ENCODE assay signal across 24 cellular contexts in the genomic region with DNA sequence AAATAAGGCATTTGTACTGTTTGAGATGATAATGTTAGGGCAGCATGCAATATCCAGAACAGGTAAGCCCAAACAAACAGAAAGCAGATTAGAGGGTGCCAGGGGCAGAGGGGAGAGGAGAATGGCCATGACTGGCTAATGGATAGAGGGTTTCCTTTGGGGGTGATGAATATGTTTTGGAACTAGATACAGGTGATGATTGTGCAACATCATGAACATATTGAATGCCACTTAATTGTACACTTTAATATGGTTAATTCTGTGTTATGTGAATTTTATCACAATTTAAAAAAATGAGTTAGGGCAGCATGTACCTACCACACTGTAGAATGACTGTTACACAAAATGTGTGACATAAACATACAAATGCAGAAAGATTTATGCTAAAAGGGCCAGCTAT.
DNase-seq lines count a peak whose midpoint lies in the region; ATAC-seq and TF ChIP-seq lines count a peak whose summit lies in the region.
"Had no signal": no experiment of that assay in that cellular context is flagged by ENCODE, and none has a peak within 500 bp of the region (broad histone marks: within the 10 kb centered on the region; RNA-seq: fewer than 3 reads in every experiment).

No MANE protein-coding gene starts in this region.

- H2AFZ ChIP-seq in SK-N-SH (ENCODE audit: low read depth): no peak overlapping the region

- peaks cover 3 to 40% of the 10 kb centered on the region in 2 experiments for H3K4me1 ChIP-seq in SK-N-SH (ENCODE audit: control insufficient read depth in 1 of 2, insufficient read depth in 2 of 2, low read depth in 1 of 2, low read length in 1 of 2)
- H3K4me1 ChIP-seq in rectal smooth muscle tissue (ENCODE audit: control insufficient read depth, insufficient read depth, low read length): peaks cover 14% of the 10 kb centered on the region

- H3K9me3 ChIP-seq in SK-N-SH: no peaks in the 10 kb centered on the region
- H3K9me3 ChIP-seq: SJSA1 had no signal

- H3K4me3 ChIP-seq in SK-N-SH (ENCODE audit: low read depth in 2 of 2, low read length in 1 of 2) (no peak overlapping the region), rectal smooth muscle tissue (ENCODE audit: low read length) (no peak overlapping the region), coronary artery (no peak overlapping the region)
- H3K4me3 ChIP-seq: BLaER1 treated with 17β-estradiol and CSF1 and Interleukin-3, amounts not matched to agents 10 nM and 100 nM; SJSA1 had no signal

- H3K27me3 ChIP-seq in SK-N-SH (ENCODE audit: insufficient read depth): no peaks in the 10 kb centered on the region
- no peaks in the 10 kb centered on the region for H3K27me3 ChIP-seq in rectal smooth muscle tissue (ENCODE audit: control insufficient read depth, insufficient read depth, low read length)
- H3K27me3 ChIP-seq: BLaER1 treated with 17β-estradiol and CSF1 and Interleukin-3, amounts not matched to agents 10 nM and 100 nM; SJSA1 had no signal

- no peaks in the 10 kb centered on the region for H3K9me2 ChIP-seq in SK-N-SH

- ATAC-seq in SK-N-SH treated with all-trans-retinoic acid at 6 μM for 48 hours (no peak), HG02840 (IDR thresholded peaks at IDR 0.05; ENCODE audit: low FRiP score, unreplicated experiment) (no peak)
- ATAC-seq: Right ventricle myocardium inferior had no signal

- H3K36me3 ChIP-seq in SK-N-SH (replicated peaks in 1 of 2; ENCODE audit: control insufficient read depth in 1 of 2, insufficient read depth in 2 of 2, low read length in 1 of 2) (no peaks in the 10 kb centered on the region), rectal smooth muscle tissue (ENCODE audit: control insufficient read depth, insufficient read depth, low read length) (no peaks in the 10 kb centered on the region)
- H3K36me3 ChIP-seq: BLaER1 treated with 17β-estradiol and CSF1 and Interleukin-3, amounts not matched to agents 10 nM and 100 nM; SJSA1 had no signal

- peaks cover 33% of the 10 kb centered on the region for H3F3A ChIP-seq in SK-N-SH (replicated peaks; ENCODE audit: insufficient read depth)

- TF ChIP-seq EP300 in SK-N-SH (IDR thresholded peaks at IDR 0.05; ENCODE audit: borderline replicate concordance in 1 of 2, low read depth in 1 of 2, low read length in 1 of 2): no peak

- no peaks in the 10 kb centered on the region for H4K20me1 ChIP-seq in SK-N-SH (ENCODE audit: insufficient read depth)
- H4K20me1 ChIP-seq: BLaER1 treated with 17β-estradiol and CSF1 and Interleukin-3, amounts not matched to agents 10 nM and 100 nM had no signal

- H3K27ac Mint-ChIP-seq in chondrocyte (ENCODE audit: unreplicated experiment): peak overlapping the region; percentile 87
- H3K27ac Mint-ChIP-seq: CD4-positive, alpha-beta memory T cell; IgD-negative memory B cell had no signal

- peaks cover 3% of the 10 kb centered on the region for H3K9me3 Mint-ChIP-seq in chondrocyte (ENCODE audit: low read depth)
- H3K9me3 Mint-ChIP-seq: IgD-negative memory B cell had no signal

- H3K27ac ChIP-seq in SK-N-SH (ENCODE audit: low read depth in 2 of 2, low read length in 1 of 2) (peak overlapping the region in 1 of 2 experiments; percentile 96; a peak in 2 of 4 replicates), rectal smooth muscle tissue (ENCODE audit: low read depth, low read length) (peak overlapping the region; percentile 78), coronary artery (no peak overlapping the region)
- H3K27ac ChIP-seq: 22Rv1; BLaER1 treated with 17β-estradiol and CSF1 and Interleukin-3, amounts not matched to agents 10 nM and 100 nM had no signal

- H3K4me2 ChIP-seq in SK-N-SH: peak overlapping the region; percentile 45; the same call in 1 of the 2 replicates

- CTCF ChIA-PET in SK-N-SH (lab: Yijun Ruan, JAX): no interaction called here

- no peak for TF ChIP-seq RAD21 in SK-N-SH (IDR thresholded peaks at IDR 0.05; ENCODE audit: low read length)

- peaks cover 58% of the 10 kb centered on the region for H3K4me1 Mint-ChIP-seq in chondrocyte (ENCODE audit: low read depth)
- H3K4me1 Mint-ChIP-seq: CD4-positive, alpha-beta memory T cell had no signal

- H3K9ac ChIP-seq in SK-N-SH: no peak overlapping the region
- no peak overlapping the region for H3K9ac ChIP-seq in rectal smooth muscle tissue (ENCODE audit: low read length)
- H3K9ac ChIP-seq: BLaER1 treated with 17β-estradiol and CSF1 and Interleukin-3, amounts not matched to agents 10 nM and 100 nM had no signal

- DNase-seq in SK-N-SH (no peak), chondrocyte (ENCODE audit: low spot score) (no peak), coronary artery (ENCODE audit: low spot score) (no peak), NCI-H2029 treated with DMSO at 0.1 percent for 48 hours (lab: John Stamatoyannopoulos, UW) (no peak), NOMO-1 treated with dmso at 0.1 percent for 144 hours (lab: John Stamatoyannopoulos, UW; ENCODE audit: unreplicated experiment) (no peak)
- DNase-seq: Calu3; CD4-positive, alpha-beta memory T cell; DMS53; GDM1; H7; Karpas-422; NCI-H1694; NCI-H2081 treated with DMSO at 0.1 percent for 48 hours; NCI-H2171 treated with DMSO at 0.1 percent for 48 hours; NCI-H446; NCI-H526 treated with DMSO at 0.1 percent for 48 hours had no signal

- peaks cover 2% of the 10 kb centered on the region for H3K36me3 Mint-ChIP-seq in chondrocyte (ENCODE audit: low read depth)
- H3K36me3 Mint-ChIP-seq: CD4-positive, alpha-beta memory T cell; IgD-negative memory B cell had no signal

- H3K4me3 Mint-ChIP-seq in chondrocyte (ENCODE audit: unreplicated experiment): no peak overlapping the region
- H3K4me3 Mint-ChIP-seq: CD4-positive, alpha-beta memory T cell; IgD-negative memory B cell had no signal

- H3K79me2 ChIP-seq in SK-N-SH (ENCODE audit: insufficient read depth): no peaks in the 10 kb centered on the region

- no peaks in the 10 kb centered on the region for H3K27me3 Mint-ChIP-seq in chondrocyte (ENCODE audit: low read depth)

- no peak for TF ChIP-seq CTCF in SK-N-SH (IDR thresholded peaks at IDR 0.05)
- TF ChIP-seq CTCF in chondrocyte (IDR thresholded peaks at IDR 0.05): no peak
- TF ChIP-seq CTCF in coronary artery (IDR thresholded peaks at IDR 0.05): no peak

- POLR2A ChIA-PET in SK-N-SH (lab: Yijun Ruan, JAX): no interaction called here

TF ChIP-seq in SK-N-SH, 30 proteins besides CTCF, POLR2A, EP300 and RAD21:
- TF ChIP-seq RFX5 (IDR thresholded peaks at IDR 0.05; ENCODE audit: low read length) (no peak), MEF2A (IDR thresholded peaks at IDR 0.05; ENCODE audit: borderline replicate concordance, low read depth) (no peak), NRF1 (IDR thresholded peaks at IDR 0.05; ENCODE audit: low read depth, low read length) (no peak), RCOR1 (IDR thresholded peaks at IDR 0.05; ENCODE audit: low read length) (no peak), YY1 (IDR thresholded peaks at IDR 0.05; ENCODE audit: low read depth) (no peak), RXRA (IDR thresholded peaks at IDR 0.05; ENCODE audit: borderline replicate concordance, low read depth) (no peak), POLR2AphosphoS5 (IDR thresholded peaks at IDR 0.05; ENCODE audit: low read depth, low read length) (no peak)

TF ChIP-seq in SK-N-SH treated with all-trans-retinoic acid at 6 μM for 48 hours, 23 proteins besides CTCF, POLR2A, EP300 and RAD21 (continues in another document):
- TF ChIP-seq OSR1 (CRISPR knock-in tag; IDR thresholded peaks at IDR 0.05) (no peak), CSRNP3 (CRISPR knock-in tag; IDR thresholded peaks at IDR 0.05) (no peak), POU6F1 (CRISPR knock-in tag; IDR thresholded peaks at IDR 0.05; ENCODE audit: borderline replicate concordance, low read depth) (no peak), ISL1 (CRISPR knock-in tag; IDR thresholded peaks at IDR 0.05) (no peak), PPARA (CRISPR knock-in tag; IDR thresholded peaks at IDR 0.05; ENCODE audit: borderline replicate concordance) (no peak), TOX (CRISPR knock-in tag; IDR thresholded peaks at IDR 0.05; ENCODE audit: borderline replicate concordance) (no peak), BACH2 (CRISPR knock-in tag; IDR thresholded peaks at IDR 0.05; ENCODE audit: borderline replicate concordance) (no peak)
